Comparison of ENCODE assay signal across 8 cellular contexts in the genomic region with DNA sequence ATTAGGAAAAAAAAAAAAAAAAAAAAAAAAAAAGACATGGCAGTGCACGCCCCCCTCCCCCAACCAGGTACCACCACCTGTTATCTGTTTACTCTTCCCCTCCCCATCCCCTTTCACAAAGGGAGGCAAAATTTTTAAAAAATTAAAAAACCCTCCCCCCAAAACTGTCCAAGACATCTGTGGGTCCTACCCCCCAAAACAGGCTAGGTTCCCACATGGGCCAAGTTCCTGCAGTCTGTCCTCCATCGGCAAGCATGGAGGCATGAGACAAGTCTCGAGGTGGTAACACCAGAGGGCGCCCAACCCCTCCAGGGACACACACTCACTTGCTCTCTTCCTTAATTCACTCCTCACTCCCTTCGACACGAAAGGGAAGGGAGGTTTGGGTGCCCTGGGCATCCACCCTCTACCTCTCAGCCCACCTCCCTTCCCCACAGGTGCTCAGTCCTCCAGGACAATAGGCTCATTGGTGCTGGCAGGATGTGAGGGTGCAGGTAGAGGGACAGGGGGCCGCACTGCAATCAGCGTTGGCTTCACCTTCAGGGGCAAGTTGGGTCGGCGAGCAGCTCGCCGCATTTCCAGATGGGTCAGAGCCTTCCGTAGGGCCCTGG. TPM values are rescaled to one million over a fixed set of nuclear protein-coding genes. Genes with fewer than 3 reads are reported as not detected.
DNase-seq lines count a peak whose midpoint lies in the region; ATAC-seq and TF ChIP-seq lines count a peak whose summit lies in the region.

No MANE protein-coding gene starts in this region.

- H3K9ac ChIP-seq in MM.1S (ENCODE audit: low read length): no peak overlapping the region
- H3K9ac ChIP-seq in smooth muscle cell (ENCODE audit: low read depth): no peak overlapping the region

- H3K4me2 ChIP-seq in MM.1S (ENCODE audit: low read depth, low read length) (no peak overlapping the region; the same call in 1 of the 2 replicates), hepatocyte (no peak overlapping the region), smooth muscle cell (no peak overlapping the region)

- H3K9me3 Mint-ChIP-seq in T-cell: no peaks in the 10 kb centered on the region

- no peak overlapping the region; the same call in 1 of the 2 replicates for H3K27ac ChIP-seq in MM.1S (ENCODE audit: low read length)
- peak overlapping the region; percentile 90 for H3K27ac ChIP-seq in angular gyrus (ENCODE audit: low read depth, low read length)
- no peak overlapping the region for H3K27ac ChIP-seq in hepatocyte
- H3K27ac ChIP-seq in smooth muscle cell (ENCODE audit: low read depth): no peak overlapping the region

- no peaks in the 10 kb centered on the region for H3K9me2 ChIP-seq in MM.1S (replicated peaks; ENCODE audit: insufficient read depth, low read length)
- no peaks in the 10 kb centered on the region for H3K9me2 ChIP-seq in hepatocyte (replicated peaks; ENCODE audit: insufficient read depth)

- 75% methylated on average over 12 of the region's 13 CpGs for WGBS in hepatocyte (ENCODE audit: low lambda C conversion rate, missing lambda C conversion rate)
- 72% methylated on average over 13 of the region's 13 CpGs for WGBS in smooth muscle cell (ENCODE audit: low lambda C conversion rate)

- peaks cover 59 to 67% (median 66%) of the 10 kb centered on the region in 3 donors for H3K4me1 Mint-ChIP-seq in T-cell

- peak in 1 of 4 experiments; percentile 14 for ATAC-seq in T-cell (replicated peaks in 1 of 4)
- ATAC-seq in HG03378 (IDR thresholded peaks at IDR 0.05; ENCODE audit: unreplicated experiment): no peak
- ATAC-seq in GM18502 (IDR thresholded peaks at IDR 0.05; ENCODE audit: poor library complexity, unreplicated experiment): no peak

- H3K27me3 Mint-ChIP-seq in T-cell: no peaks in the 10 kb centered on the region

- no peak overlapping the region for H2AFZ ChIP-seq in MM.1S (ENCODE audit: low read length)
- no peak overlapping the region for H2AFZ ChIP-seq in hepatocyte
- no peak overlapping the region for H2AFZ ChIP-seq in smooth muscle cell (ENCODE audit: low read depth)

- DNase-seq in EH (ENCODE audit: low read depth) (peak; percentile 81), MM.1S (peak; percentile 78), T-cell (peak; percentile 49 to 80 (median 72)), hepatocyte (ENCODE audit: low spot score) (peak; percentile 73), smooth muscle cell (lab: John Stamatoyannopoulos, UW; ENCODE audit: unreplicated experiment) (no peak)

- H3K27me3 ChIP-seq in MM.1S (replicated peaks; ENCODE audit: insufficient read depth, low read length) (no peaks in the 10 kb centered on the region), hepatocyte (no peaks in the 10 kb centered on the region), smooth muscle cell (ENCODE audit: low read depth) (no peaks in the 10 kb centered on the region)

- H3K4me1 ChIP-seq in MM.1S (ENCODE audit: low read length): peaks cover 16% of the 10 kb centered on the region
- H3K4me1 ChIP-seq in hepatocyte (ENCODE audit: insufficient read depth): peaks cover 7% of the 10 kb centered on the region
- H3K4me1 ChIP-seq in smooth muscle cell (ENCODE audit: low read depth): no peaks in the 10 kb centered on the region

- H3K4me3 ChIP-seq in MM.1S (ENCODE audit: low read length) (no peak overlapping the region), hepatocyte (no peak overlapping the region), smooth muscle cell (no peak overlapping the region)

- peaks cover 45% of the 10 kb centered on the region for H3K36me3 Mint-ChIP-seq in T-cell

- H4K20me1 ChIP-seq in MM.1S (ENCODE audit: insufficient read depth, low read length) (no peaks in the 10 kb centered on the region), hepatocyte (ENCODE audit: insufficient read depth, poor library complexity, severe bottlenecking) (no peaks in the 10 kb centered on the region), smooth muscle cell (ENCODE audit: low read depth) (peaks cover 8% of the 10 kb centered on the region)

- H3K36me3 ChIP-seq in MM.1S (replicated peaks; ENCODE audit: insufficient read depth, low read length) (peaks cover 20% of the 10 kb centered on the region), hepatocyte (replicated peaks; ENCODE audit: insufficient read depth, low read depth) (no peaks in the 10 kb centered on the region), smooth muscle cell (ENCODE audit: low read depth) (no peaks in the 10 kb centered on the region)

- H3F3A ChIP-seq in MM.1S (ENCODE audit: insufficient read depth, low read length) (peaks cover 26% of the 10 kb centered on the region), smooth muscle cell (ENCODE audit: low read depth) (peaks cover 14% of the 10 kb centered on the region)

- CTCF ChIA-PET in T-cell (lab: Charles Lee): interaction anchor here (0.6 to 3.2 kb wide), 14 partner anchors 8 to 207 kb away, joined by 3 to 27 read pairs (median 8); partner anchors contain the start of genes BSCL2 (in 1 of the 2), C11orf98 (in 1 of the 2), CSKMT (in 1 of the 2) and EEF1G (in 1 of the 2)

- peak overlapping the region; percentile 94 to 97 for H3K27ac Mint-ChIP-seq in T-cell

- H3K4me3 Mint-ChIP-seq in T-cell: peak overlapping the region; percentile 66 to 96 (median 78)

- POLR2A ChIA-PET in T-cell (lab: Charles Lee): interaction anchor here in 1 of 2 donors (3.1 kb wide), 1 partner anchor 8 kb away, joined by 25 read pairs; the partner anchor contains the start of gene MTA2

- TF ChIP-seq CTCF in MM.1S (IDR thresholded peaks at IDR 0.05; ENCODE audit: low read length) (peak; percentile 85), hepatocyte (IDR thresholded peaks at IDR 0.05; ENCODE audit: poor library complexity) (peak; percentile 51), smooth muscle cell (IDR thresholded peaks at IDR 0.05; ENCODE audit: borderline replicate concordance, insufficient read depth, poor library complexity, severe bottlenecking) (peak; percentile 45)

- no peaks in the 10 kb centered on the region for H3K9me3 ChIP-seq in MM.1S (replicated peaks; ENCODE audit: insufficient read depth, low read length)
- H3K9me3 ChIP-seq in hepatocyte (ENCODE audit: low read depth): no peaks in the 10 kb centered on the region
- H3K9me3 ChIP-seq in smooth muscle cell (replicated peaks; ENCODE audit: low read depth): no peaks in the 10 kb centered on the region

- peaks cover 50% of the 10 kb centered on the region for H3K79me2 ChIP-seq in MM.1S (ENCODE audit: low read length)
- peaks cover 33% of the 10 kb centered on the region for H3K79me2 ChIP-seq in hepatocyte
- H3K79me2 ChIP-seq in smooth muscle cell (ENCODE audit: low read depth): peaks cover 20% of the 10 kb centered on the region

RNA-seq across cellular contexts. Expression of gene TUT1, which starts 2.2 kb away (rescaled TPM):
- 10 to 100 TPM; 35.2 to 56.0 (median 42.9) TPM for total RNA-seq in T-cell
- 6.7 and 11.7 TPM in 2 replicates for total RNA-seq in hepatocyte
- polyA plus RNA-seq in hepatocyte: 14.2 and 16.5 TPM in 2 replicates
- total RNA-seq in smooth muscle cell: 3.0 and 5.5 TPM in 2 replicates
- polyA plus RNA-seq in smooth muscle cell: 15.9 and 18.6 TPM in 2 replicates

RNA-seq across cellular contexts. Expression of gene MTA2, which starts 8.1 kb away (rescaled TPM):
- 100 to 1,000 TPM; 151 to 185 (median 184) TPM for total RNA-seq in T-cell
- 46.8 and 53.1 TPM in 2 replicates for total RNA-seq in hepatocyte
- 17.1 and 25.6 TPM in 2 replicates for polyA plus RNA-seq in hepatocyte
- 57.0 and 65.9 TPM in 2 replicates for total RNA-seq in smooth muscle cell
- 20.5 and 22.7 TPM in 2 replicates for polyA plus RNA-seq in smooth muscle cell

RNA-seq across cellular contexts. Expression of gene EML3, which starts 19.0 kb away (rescaled TPM):
- total RNA-seq in T-cell: 100 to 1,000 TPM; 160 to 372 (median 328) TPM
- 18.3 and 21.6 TPM in 2 replicates for total RNA-seq in hepatocyte
- polyA plus RNA-seq in hepatocyte: 22.6 and 51.0 TPM in 2 replicates
- total RNA-seq in smooth muscle cell: 20.6 and 35.0 TPM in 2 replicates
- polyA plus RNA-seq in smooth muscle cell: 36.8 and 47.2 TPM in 2 replicates

RNA-seq across cellular contexts. Expression of gene ROM1, which starts 19.5 kb away (rescaled TPM):
- total RNA-seq in T-cell (1 to 10 TPM; 1.6 to 4.5 (median 3.5) TPM), hepatocyte (1.5 and 1.9 TPM in 2 replicates), smooth muscle cell (0.63 and 4.0 TPM in 2 replicates)
- polyA plus RNA-seq in hepatocyte (2.1 and 3.2 TPM in 2 replicates), smooth muscle cell (0.91 and 1.4 TPM in 2 replicates)

RNA-seq across cellular contexts. Expression of gene EEF1G, which starts 19.8 kb away (rescaled TPM):
- total RNA-seq in T-cell: 1,000 to 10,000 TPM; 1,908 to 2,187 (median 2,119) TPM
- total RNA-seq in hepatocyte: 1,612 and 1,634 TPM in 2 replicates
- 501 and 526 TPM in 2 replicates for polyA plus RNA-seq in hepatocyte
- 773 and 864 TPM in 2 replicates for total RNA-seq in smooth muscle cell
- 433 and 463 TPM in 2 replicates for polyA plus RNA-seq in smooth muscle cell
